ENCODE assay signal across 1 cellular context in the genomic region with DNA sequence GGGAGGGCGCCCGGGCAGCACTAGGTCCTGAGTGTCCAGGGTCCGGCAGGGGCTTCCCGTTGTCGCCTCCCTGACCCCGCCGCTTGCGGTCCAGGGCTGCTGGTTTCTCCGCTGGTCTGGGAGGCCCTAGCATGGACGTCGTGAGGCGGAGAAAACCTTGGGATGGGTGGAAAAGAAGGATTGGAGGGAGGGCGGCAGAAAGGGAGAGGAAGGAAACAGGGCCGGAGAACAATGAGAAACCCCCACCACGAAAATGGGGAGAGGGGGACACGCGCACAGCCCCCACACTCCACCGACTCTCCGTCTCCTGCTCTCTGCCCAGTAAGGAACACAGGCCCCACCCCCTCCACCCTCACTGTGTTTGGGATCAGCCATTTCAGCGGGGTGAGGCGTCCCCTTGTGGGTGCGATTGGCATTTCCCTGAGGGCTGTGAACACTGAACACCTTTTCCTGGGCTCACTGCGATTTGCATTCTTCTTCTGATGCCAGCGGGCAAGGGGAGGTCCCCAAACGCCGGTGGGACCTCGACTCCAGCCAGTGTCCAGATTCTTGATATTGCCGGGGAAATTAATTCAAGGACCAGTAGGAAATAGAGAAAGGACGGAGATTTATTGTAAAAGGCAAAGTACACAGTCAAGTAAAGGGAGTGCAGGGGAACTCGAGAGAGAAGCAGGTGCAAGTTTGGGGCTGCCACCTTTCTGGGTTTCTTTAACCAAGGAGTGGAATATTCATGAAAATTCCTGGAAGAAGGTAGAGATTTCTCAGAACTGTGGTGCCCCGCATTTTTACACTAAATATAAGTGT.
TF ChIP-seq lines count a peak whose summit lies in the region.

No MANE protein-coding gene starts in this region.

TF ChIP-seq in SK-N-SH, 30 proteins besides CTCF, POLR2A, EP300 and RAD21 (continued from another document):
- TF ChIP-seq SIN3A (IDR thresholded peaks at IDR 0.05; ENCODE audit: borderline replicate concordance, low read depth, low read length): no peak
